In the genomic region with DNA sequence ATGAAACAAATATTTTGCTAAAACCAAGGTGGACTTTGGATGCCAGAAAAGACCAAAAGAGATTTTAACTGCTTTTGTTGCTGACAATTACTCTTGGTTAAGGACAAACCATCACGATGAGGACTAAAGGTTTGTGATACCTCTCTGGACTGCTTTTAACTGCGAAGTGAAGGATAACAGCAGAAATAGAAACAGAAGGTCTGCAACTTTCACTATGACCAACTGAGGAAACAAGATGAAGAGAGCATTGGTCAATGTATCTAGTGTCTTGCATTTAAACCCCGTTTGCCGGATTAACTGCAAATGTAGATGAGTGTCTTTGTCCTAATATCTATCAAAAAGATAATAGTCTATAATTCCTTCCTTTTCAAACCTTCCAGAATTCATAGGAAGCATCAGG, we compare ENCODE assay signal across 17 cellular contexts.
"Had no signal": no experiment of that assay in that cellular context is flagged by ENCODE, and none has a peak within 500 bp of the region (broad histone marks: within the 10 kb centered on the region; RNA-seq: fewer than 3 reads in every experiment).

No MANE protein-coding gene starts in this region.

- H3K27ac ChIP-seq: epithelial cell of prostate, heart left ventricle, lower lobe of right lung, right atrium auricular region, tibial artery had no signal

- ATAC-seq: activated T-helper 17 cell treated with anti-CD3 and anti-CD28 coated beads, Interleukin-2, amount 50 U/mL, for 72 hours; effector memory CD8-positive, alpha-beta T cell; heart left ventricle; left colon; lower lobe of right lung had no signal

- FAIRE-seq: urothelium cell line had no signal

- H3K27me3 ChIP-seq: heart left ventricle, right atrium auricular region, tibial artery had no signal

- DNase-seq: activated CD4-positive, alpha-beta T cell treated with anti-CD3 and anti-CD28 coated beads, Interleukin-2, amount 50 U/mL, for 4 hours; activated CD4-positive, CD25-positive, alpha-beta regulatory T cell treated with anti-CD3 and anti-CD28 coated beads, Interleukin-2, amount 50 U/mL, for 72 hours; activated naive CD4-positive, alpha-beta T cell treated with Interleukin-2 at 50 U/mL for 16 hours; aorta; dermis blood vessel endothelial cell; effector memory CD8-positive, alpha-beta T cell; heart left ventricle; left colon; lower lobe of right lung; occipital lobe; stimulated activated CD4-positive, alpha-beta T cell treated with anti-CD3 and anti-CD28 coated beads, Interleukin-4, amount 100 ng/mL, for 24 hours; stimulated activated naive CD4-positive, alpha-beta T cell; tibial artery had no signal

- H3K36me3 ChIP-seq: heart left ventricle, lower lobe of right lung, right atrium auricular region, tibial artery had no signal

- H3K4me3 ChIP-seq: heart left ventricle, lower lobe of right lung, right atrium auricular region, tibial artery had no signal

- H3K4me1 ChIP-seq: heart left ventricle, lower lobe of right lung had no signal

- H3K9me3 ChIP-seq: heart left ventricle, lower lobe of right lung, right atrium auricular region, tibial artery had no signal
